Comparison of ENCODE assay signal across 30 cellular contexts in the genomic region with DNA sequence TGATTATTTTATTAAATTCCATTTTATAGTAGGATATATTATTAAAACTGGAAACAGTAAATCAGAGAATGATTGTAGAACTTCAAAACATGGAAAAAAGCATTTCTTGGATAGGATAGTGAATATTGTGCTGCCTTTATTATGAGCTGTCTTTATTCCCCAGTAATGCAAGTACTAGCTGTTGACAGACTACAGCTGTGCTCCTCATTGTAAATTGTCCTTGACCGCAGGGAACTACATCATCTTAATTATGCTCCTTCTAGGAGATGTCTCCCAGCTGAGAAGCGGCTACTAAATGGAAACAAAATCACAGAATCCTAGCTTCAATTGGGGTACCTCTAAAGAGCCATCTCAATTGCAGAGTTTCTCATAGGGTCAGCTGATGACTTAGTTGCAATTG.
"Had no signal": no experiment of that assay in that cellular context is flagged by ENCODE, and none has a peak within 500 bp of the region (broad histone marks: within the 10 kb centered on the region; RNA-seq: fewer than 3 reads in every experiment).

No MANE protein-coding gene starts in this region.

- H3K27me3 ChIP-seq: neural progenitor cell, ovary, spleen, stomach, thyroid gland, tibial nerve, upper lobe of left lung, vagina had no signal

- H3K9ac ChIP-seq: neural progenitor cell, parathyroid adenoma had no signal

- H3K27me3 Mint-ChIP-seq: naive thymus-derived CD4-positive, alpha-beta T cell; progenitor cell of endocrine pancreas; stimulated activated naive B cell treated with anti-CD40 and anti-IgM and Interleukin-4, amounts not matched to agents 10 μg/mL and 1 μg/mL and 100 μg/mL, for 72 hours; stimulated activated naive CD8-positive, alpha-beta T cell treated with anti-CD3 and anti-CD28 coated beads, Interleukin-15, Interleukin-2, amounts not matched to agents 100 ng/mL and 50 ng/mL, for 24 hours had no signal

- H3K36me3 ChIP-seq: neural progenitor cell, ovary, spleen, stomach, thoracic aorta, thyroid gland, tibial nerve, upper lobe of left lung, vagina had no signal

- H3K79me2 ChIP-seq: parathyroid adenoma had no signal

- H3K4me1 Mint-ChIP-seq: naive thymus-derived CD4-positive, alpha-beta T cell; natural killer cell; nephron progenitor cell; neural progenitor cell; stimulated activated naive B cell treated with anti-CD40 and anti-IgM and Interleukin-4, amounts not matched to agents 10 μg/mL and 1 μg/mL and 100 μg/mL, for 72 hours had no signal

- H3K4me2 ChIP-seq: neural progenitor cell, smooth muscle cell had no signal

- H3K36me3 Mint-ChIP-seq: neural progenitor cell; stimulated activated naive B cell treated with anti-CD40 and anti-IgM and Interleukin-4, amounts not matched to agents 10 μg/mL and 1 μg/mL and 100 μg/mL, for 72 hours had no signal

- H3K9me3 Mint-ChIP-seq: nephron progenitor cell, neural progenitor cell had no signal

- H2AFZ ChIP-seq: neural progenitor cell, parathyroid adenoma had no signal

- H3K4me1 ChIP-seq: neural progenitor cell, parathyroid adenoma, psoas muscle, spleen, stomach, thyroid gland, tibial nerve, upper lobe of left lung, vagina had no signal

- H3K4me3 Mint-ChIP-seq: naive thymus-derived CD4-positive, alpha-beta T cell; natural killer cell; nephron progenitor cell; neural progenitor cell; stimulated activated naive B cell treated with anti-CD40 and anti-IgM and Interleukin-4, amounts not matched to agents 10 μg/mL and 1 μg/mL and 100 μg/mL, for 72 hours; stimulated activated naive CD8-positive, alpha-beta T cell treated with anti-CD3 and anti-CD28 coated beads, Interleukin-15, Interleukin-2, amounts not matched to agents 100 ng/mL and 50 ng/mL, for 24 hours had no signal

- DNase-seq: naive thymus-derived CD4-positive, alpha-beta T cell; natural killer cell; nephron progenitor cell; occipital lobe; ovary; posterior cingulate gyrus; psoas muscle; right cardiac atrium; spleen; stimulated activated CD4-positive, alpha-beta T cell treated with anti-CD3 and anti-CD28 coated beads, Interleukin-12 subunit alpha, Interleukin-12 subunit beta, amount 100 ng/mL, for 4 hours; stimulated activated CD4-positive, alpha-beta T cell treated with anti-CD3 and anti-CD28 coated beads, Interleukin-1b, Interleukin-23, amount 100 ng/mL, for 48 hours; stimulated activated CD4-positive, alpha-beta T cell treated with anti-CD3 and anti-CD28 coated beads, Interleukin-4, amount 100 ng/mL, for 1 hour; stimulated activated CD4-positive, alpha-beta T cell treated with anti-CD3 and anti-CD28 coated beads, Interleukin-4, amount 100 ng/mL, for 4 hours; stimulated activated CD8-positive, alpha-beta memory T cell treated with anti-CD3 and anti-CD28 coated beads, Interleukin-4, amount 100 ng/mL, for 48 hours; stimulated activated naive B cell treated with anti-CD40 and anti-IgM and Interleukin-4, amounts not matched to agents 10 μg/mL and 1 μg/mL and 100 μg/mL, for 72 hours; stimulated activated naive CD4-positive, alpha-beta T cell treated with Interleukin-2 at 50 U/mL for 16 hours; stomach; thyroid gland; trophoblast cell; upper lobe of left lung had no signal

- ATAC-seq: naive thymus-derived CD4-positive, alpha-beta T cell; natural killer cell; psoas muscle; right cardiac atrium; sciatic nerve; stimulated activated naive B cell treated with anti-CD40 and anti-IgM and Interleukin-4, amounts not matched to agents 10 μg/mL and 1 μg/mL and 100 μg/mL, for 72 hours had no signal

- H3K27ac Mint-ChIP-seq: naive thymus-derived CD4-positive, alpha-beta T cell; natural killer cell; nephron progenitor cell; neural progenitor cell; progenitor cell of endocrine pancreas; stimulated activated naive B cell treated with anti-CD40 and anti-IgM and Interleukin-4, amounts not matched to agents 10 μg/mL and 1 μg/mL and 100 μg/mL, for 72 hours; stimulated activated naive CD8-positive, alpha-beta T cell treated with anti-CD3 and anti-CD28 coated beads, Interleukin-15, Interleukin-2, amounts not matched to agents 100 ng/mL and 50 ng/mL, for 24 hours had no signal

- H3K9me3 ChIP-seq: ovary, psoas muscle, stomach, thoracic aorta, thyroid gland, tibial nerve, upper lobe of left lung, vagina had no signal

- H3K4me3 ChIP-seq: neural progenitor cell, ovary, psoas muscle, skin epidermis, smooth muscle cell, spleen, stomach, thoracic aorta, thyroid gland, tibial nerve, upper lobe of left lung, vagina had no signal

- H3K27ac ChIP-seq: neural progenitor cell, ovary, parathyroid adenoma, psoas muscle, skin epidermis, spleen, stomach, thoracic aorta, thyroid gland, tibial nerve, upper lobe of left lung, vagina had no signal
